In genomic region chr5:141508808-141509611, GRCh38 we compare ENCODE assay signal across 8 cellular contexts.
A peak's percentile ranks its signal among the peaks of the same experiment; 100 is the strongest.
DNase-seq lines count a peak whose midpoint lies in the region; ATAC-seq and TF ChIP-seq lines count a peak whose summit lies in the region.

No MANE protein-coding gene starts in this region.

- peak; percentile 29 for ATAC-seq in stimulated activated effector memory CD8-positive, alpha-beta T cell treated with anti-CD3 and anti-CD28 coated beads, Interleukin-12 subunit alpha, Interleukin-12 subunit beta, amount 100 ng/mL, for 72 hours

- H3K36me3 Mint-ChIP-seq in stimulated activated effector memory CD8-positive, alpha-beta T cell treated with anti-CD3 and anti-CD28 coated beads, Interleukin-12 subunit alpha, Interleukin-12 subunit beta, amount 100 ng/mL, for 72 hours, result peaks cover 7% of the 10 kb centered on the region

- H3K4me3 Mint-ChIP-seq in stimulated activated effector memory CD8-positive, alpha-beta T cell treated with anti-CD3 and anti-CD28 coated beads, Interleukin-12 subunit alpha, Interleukin-12 subunit beta, amount 100 ng/mL, for 72 hours, result peak overlapping the region; percentile 33

- no peaks in the 10 kb centered on the region for H3K9me3 Mint-ChIP-seq in stimulated activated effector memory CD8-positive, alpha-beta T cell treated with anti-CD3 and anti-CD28 coated beads, Interleukin-12 subunit alpha, Interleukin-12 subunit beta, amount 100 ng/mL, for 72 hours

- H3K4me3 ChIP-seq in iPS-18c (ENCODE audit: insufficient read depth, low read depth, low read length), result peak overlapping the region; percentile 11; the same call in 1 of the 2 replicates

- DNase-seq in GM10266 (ENCODE audit: extremely low spot score) (peak; percentile 29), NAMALWA (ENCODE audit: low spot score) (peak; percentile 56), astrocyte of the hippocampus (ENCODE audit: low read depth, low spot score) (peak; percentile 89), NCI-H345 (lab: John Stamatoyannopoulos, UW) (no peak), NOMO-1 treated with dmso at 0.1 percent for 144 hours (lab: John Stamatoyannopoulos, UW; ENCODE audit: unreplicated experiment) (no peak)
- no peak for DNase-seq in stimulated activated effector memory CD8-positive, alpha-beta T cell treated with anti-CD3 and anti-CD28 coated beads, Interleukin-12 subunit alpha, Interleukin-12 subunit beta, amount 100 ng/mL, for 72 hours (ENCODE audit: low spot score in 2 of 2)
- DNase-seq in activated effector memory CD4-positive, alpha-beta T cell treated with anti-CD3 and anti-CD28 coated beads, Interleukin-2, amount 50 U/mL, for 16 hours, result no peak

- TF ChIP-seq CTCF in GM10266 (IDR thresholded peaks at IDR 0.05; ENCODE audit: control insufficient read depth, insufficient read depth, low read depth, missing control alignments), result no peak

- peak overlapping the region; percentile 67 for H3K27ac Mint-ChIP-seq in stimulated activated effector memory CD8-positive, alpha-beta T cell treated with anti-CD3 and anti-CD28 coated beads, Interleukin-12 subunit alpha, Interleukin-12 subunit beta, amount 100 ng/mL, for 72 hours

- no peaks in the 10 kb centered on the region for H3K9me3 ChIP-seq in iPS-18c (ENCODE audit: control insufficient read depth, insufficient read depth, low read length)

- H3K4me1 Mint-ChIP-seq in stimulated activated effector memory CD8-positive, alpha-beta T cell treated with anti-CD3 and anti-CD28 coated beads, Interleukin-12 subunit alpha, Interleukin-12 subunit beta, amount 100 ng/mL, for 72 hours, result peaks cover 36% of the 10 kb centered on the region

Comparison
In these comparisons a context has a peak if more than half of its experiments do, and no peak if none do; other contexts are left out.
1. DNase-seq: peak in GM10266 (single experiment), NAMALWA (single experiment) and astrocyte of the hippocampus (single experiment); none in stimulated activated effector memory CD8-positive, alpha-beta T cell treated with anti-CD3 and anti-CD28 coated beads, Interleukin-12 subunit alpha, Interleukin-12 subunit beta, amount 100 ng/mL, for 72 hours (0 of 2), NCI-H345 (single experiment), NOMO-1 treated with dmso at 0.1 percent for 144 hours (single experiment) and activated effector memory CD4-positive, alpha-beta T cell treated with anti-CD3 and anti-CD28 coated beads, Interleukin-2, amount 50 U/mL, for 16 hours (single experiment).